24 cellular contexts compared by ENCODE assay signal in the genomic region with DNA sequence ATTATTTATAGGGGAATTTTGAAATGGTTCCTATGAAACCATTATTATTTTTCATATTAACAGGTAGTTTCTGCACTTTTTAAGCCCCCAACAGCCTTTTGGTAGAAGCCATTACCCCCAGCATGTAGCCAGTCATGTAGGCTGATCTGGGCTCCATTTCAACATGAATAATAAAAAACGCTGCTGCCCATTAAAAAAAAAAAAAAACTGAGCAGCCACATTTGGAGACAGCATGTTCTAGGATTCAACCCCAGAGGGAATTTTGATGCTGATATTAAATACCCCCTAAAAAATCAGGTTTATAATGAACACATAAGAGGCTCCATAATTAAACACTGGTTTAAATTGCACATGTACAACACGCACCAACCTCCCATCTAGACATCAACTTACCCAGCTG.
"Had no signal": no experiment of that assay in that cellular context is flagged by ENCODE, and none has a peak within 500 bp of the region (broad histone marks: within the 10 kb centered on the region; RNA-seq: fewer than 3 reads in every experiment).

No MANE protein-coding gene starts in this region.

- H3K4me2 ChIP-seq: hepatocyte had no signal

- H3K27ac ChIP-seq: hepatocyte, pancreas, spleen, thoracic aorta, upper lobe of left lung had no signal

- H3K4me3 ChIP-seq: esophagus squamous epithelium, hepatocyte, lung, pancreas, spleen, thoracic aorta, upper lobe of left lung had no signal

- H3K27ac Mint-ChIP-seq: activated B cell treated with CpG ODN at 0.5 μM for 24 hours; activated CD8-positive, alpha-beta T cell treated with anti-CD3 and anti-CD28 coated beads for 36 hours; activated naive CD8-positive, alpha-beta T cell; dendritic cell treated with granulocyte-macrophage colony-stimulating factor and Interleukin-4, amounts not matched to agents 40 ng/mL and 50 ng/mL, for 4 days; natural killer cell; T-helper 2 cell treated with Interferon-gamma antibody and Interleukin-4, amounts not matched to agents 5 μg/mL and 100 μg/mL, for 36 hours had no signal

- H3K27me3 Mint-ChIP-seq: activated B cell treated with CpG ODN at 0.5 μM for 24 hours; activated CD8-positive, alpha-beta T cell treated with anti-CD3 and anti-CD28 coated beads for 36 hours; activated naive CD8-positive, alpha-beta T cell; activated T-cell treated with anti-CD3 and anti-CD28 coated beads, Interleukin-2, amount 50 U/mL, for 24 hours; dendritic cell treated with granulocyte-macrophage colony-stimulating factor and Interleukin-4, amounts not matched to agents 40 ng/mL and 50 ng/mL, for 4 days; stimulated activated memory B cell treated with anti-CD40 and anti-IgM and Interleukin-4, amounts not matched to agents 10 μg/mL and 1 μg/mL and 100 μg/mL, for 72 hours had no signal

- H2AFZ ChIP-seq: hepatocyte had no signal

- H3K4me3 Mint-ChIP-seq: activated B cell treated with CpG ODN at 0.5 μM for 24 hours; activated CD8-positive, alpha-beta T cell treated with anti-CD3 and anti-CD28 coated beads for 36 hours; activated naive CD8-positive, alpha-beta T cell; activated T-cell treated with anti-CD3 and anti-CD28 coated beads, Interleukin-2, amount 50 U/mL, for 24 hours; dendritic cell treated with granulocyte-macrophage colony-stimulating factor and Interleukin-4, amounts not matched to agents 40 ng/mL and 50 ng/mL, for 4 days; natural killer cell; stimulated activated memory B cell treated with anti-CD40 and anti-IgM and Interleukin-4, amounts not matched to agents 10 μg/mL and 1 μg/mL and 100 μg/mL, for 72 hours; T-helper 2 cell treated with Interferon-gamma antibody and Interleukin-4, amounts not matched to agents 5 μg/mL and 100 μg/mL, for 36 hours had no signal

- DNase-seq: activated B cell treated with CpG ODN at 0.5 μM for 24 hours; activated CD4-positive, alpha-beta T cell treated with anti-CD3 and anti-CD28 coated beads for 4 hours; activated CD8-positive, alpha-beta T cell treated with anti-CD3 and anti-CD28 coated beads for 36 hours; activated effector memory CD4-positive, alpha-beta T cell treated with Interleukin-2 at 50 U/mL for 16 hours; activated T-cell treated with anti-CD3 and anti-CD28 coated beads, Interleukin-2, amount 50 U/mL, for 24 hours; amniotic stem cell; effector memory CD4-positive, alpha-beta T cell; esophagus squamous epithelium; islet precursor cell; natural killer cell; pancreas; spleen; stimulated activated CD4-positive, alpha-beta T cell treated with anti-CD3 and anti-CD28 coated beads, Interleukin-4, amount 100 ng/mL, for 4 hours; upper lobe of left lung had no signal

- H3K27me3 ChIP-seq: esophagus squamous epithelium, hepatocyte, pancreas, spleen, upper lobe of left lung had no signal

- FAIRE-seq: endothelial cell of umbilical vein, pancreas, TTC549 had no signal

- H3K9me3 Mint-ChIP-seq: activated B cell treated with CpG ODN at 0.5 μM for 24 hours; activated CD8-positive, alpha-beta T cell treated with anti-CD3 and anti-CD28 coated beads for 36 hours; activated T-cell treated with anti-CD3 and anti-CD28 coated beads, Interleukin-2, amount 50 U/mL, for 24 hours; dendritic cell treated with granulocyte-macrophage colony-stimulating factor and Interleukin-4, amounts not matched to agents 40 ng/mL and 50 ng/mL, for 4 days; natural killer cell; stimulated activated memory B cell treated with anti-CD40 and anti-IgM and Interleukin-4, amounts not matched to agents 10 μg/mL and 1 μg/mL and 100 μg/mL, for 72 hours; T-helper 2 cell treated with Interferon-gamma antibody and Interleukin-4, amounts not matched to agents 5 μg/mL and 100 μg/mL, for 36 hours had no signal

- ATAC-seq: activated CD8-positive, alpha-beta T cell treated with anti-CD3 and anti-CD28 coated beads for 36 hours; natural killer cell; pancreas; sciatic nerve; stimulated activated memory B cell treated with anti-CD40 and anti-IgM and Interleukin-4, amounts not matched to agents 10 μg/mL and 1 μg/mL and 100 μg/mL, for 72 hours had no signal

- H3K9me3 ChIP-seq: esophagus squamous epithelium, pancreas, spleen, thoracic aorta, upper lobe of left lung had no signal
